ENCODE assay signal across 16 cellular contexts in genomic region chr21:34817821-34818662, GRCh38.
A peak's percentile ranks its signal among the peaks of the same experiment; 100 is the strongest.
DNase-seq lines count a peak whose midpoint lies in the region; ATAC-seq and TF ChIP-seq lines count a peak whose summit lies in the region.
"Had no signal": no experiment of that assay in that cellular context is flagged by ENCODE, and none has a peak within 500 bp of the region (broad histone marks: within the 10 kb centered on the region; RNA-seq: fewer than 3 reads in every experiment).

No MANE protein-coding gene starts in this region.

- DNase-seq in NCI-H1105 (lab: John Stamatoyannopoulos, UW) (peak; percentile 54), RWPE1 (ENCODE audit: low spot score) (no peak), sciatic nerve (ENCODE audit: low spot score) (no peak)
- DNase-seq in stimulated activated CD4-positive, alpha-beta T cell treated with anti-CD3 and anti-CD28 coated beads, Interleukin-15, amount 100 ng/mL, for 24 hours, result no peak
- no peak for DNase-seq in naive thymus-derived CD8-positive, alpha-beta T cell
- no peak for DNase-seq in stimulated activated CD4-positive, alpha-beta T cell treated with anti-CD3 and anti-CD28 coated beads, Interleukin-2, amount 100 ng/mL, for 48 hours
- DNase-seq: activated CD4-positive, alpha-beta T cell treated with anti-CD3 and anti-CD28 coated beads for 1 hour; CD4-positive, CD25-positive, alpha-beta regulatory T cell; islet precursor cell; NCI-H1417; NCI-H748 treated with DMSO at 0.1 percent for 48 hours; stimulated activated CD4-positive, alpha-beta T cell treated with anti-CD3 and anti-CD28 coated beads, Interleukin-1b, Interleukin-23, amount 100 ng/mL, for 48 hours; uterus had no signal

- intact Hi-C loops in sciatic nerve (cut with DNase I), result no loop called here

- peak; percentile 9 for ATAC-seq in sciatic nerve
- ATAC-seq in naive thymus-derived CD8-positive, alpha-beta T cell, result no peak

- H3K27ac Mint-ChIP-seq in naive thymus-derived CD8-positive, alpha-beta T cell, result peak overlapping the region in 5 of 10 donors; percentile 14 to 83 (median 38)
- H3K27ac Mint-ChIP-seq: IgD-negative memory B cell had no signal

- H3K27ac ChIP-seq in RWPE1 (peak overlapping the region; percentile 99), esophagus (ENCODE audit: low read depth in 2 of 2, low read length in 1 of 2) (peak overlapping the region; percentile 36 to 45)
- H3K27ac ChIP-seq: cardiac muscle cell, uterus had no signal

- no peaks in the 10 kb centered on the region for H3K9me3 Mint-ChIP-seq in naive thymus-derived CD8-positive, alpha-beta T cell
- H3K9me3 Mint-ChIP-seq: CD4-positive, CD25-positive, alpha-beta regulatory T cell; IgD-negative memory B cell had no signal

- peaks cover 0 to 71% (median 23%) of the 10 kb centered on the region in 3 donors for H3K36me3 Mint-ChIP-seq in naive thymus-derived CD8-positive, alpha-beta T cell

- H3K36me3 ChIP-seq in esophagus (ENCODE audit: control insufficient read depth in 2 of 2, insufficient read depth in 2 of 2, low read length in 1 of 2), result peaks cover 0 to 13% of the 10 kb centered on the region in 2 donors
- H3K36me3 ChIP-seq: cardiac muscle cell, uterus had no signal

- H3K4me3 Mint-ChIP-seq in naive thymus-derived CD8-positive, alpha-beta T cell, result no peak overlapping the region
- H3K4me3 Mint-ChIP-seq: CD4-positive, CD25-positive, alpha-beta regulatory T cell; IgD-negative memory B cell had no signal

- peaks cover 0 to 22% of the 10 kb centered on the region in 2 donors for H3K4me1 ChIP-seq in esophagus (ENCODE audit: control insufficient read depth in 2 of 2, insufficient read depth in 2 of 2, low read length in 1 of 2)
- H3K4me1 ChIP-seq: uterus had no signal

- no peaks in the 10 kb centered on the region for H3K27me3 ChIP-seq in esophagus (ENCODE audit: control insufficient read depth in 1 of 2, insufficient read depth in 2 of 2, low read length in 2 of 2)
- H3K27me3 ChIP-seq: uterus had no signal

- H3K4me3 ChIP-seq in esophagus (ENCODE audit: low read depth in 1 of 2, low read length in 2 of 2), result no peak overlapping the region
- H3K4me3 ChIP-seq: cardiac muscle cell, uterus had no signal

- H3K9me3 ChIP-seq in esophagus (ENCODE audit: control insufficient read depth in 2 of 2, insufficient read depth in 1 of 2, low read depth in 1 of 2, low read length in 1 of 2), result no peaks in the 10 kb centered on the region
- H3K9me3 ChIP-seq: uterus had no signal

- 64 to 65% methylated on average over 16 of the region's 16 CpGs for WGBS in esophagus, 2 donors

- no peaks in the 10 kb centered on the region for H3K27me3 Mint-ChIP-seq in naive thymus-derived CD8-positive, alpha-beta T cell
- H3K27me3 Mint-ChIP-seq: IgD-negative memory B cell had no signal

- CTCF ChIA-PET in RWPE1 (lab: Yijun Ruan, JAX), result interaction anchor here (1.1 to 2.5 kb wide), 2 partner anchors 30 to 72 kb away, joined by 4 to 8 read pairs; no protein-coding TSS in a partner anchor

- no peak for TF ChIP-seq CTCF in RWPE1 (conservative IDR thresholded peaks at IDR 0.05; ENCODE audit: low read depth)

- POLR2A ChIA-PET in RWPE1 (lab: Yijun Ruan, JAX; ENCODE audit: low non-redundant PET), result interaction anchor here (0.7 kb wide), 1 partner anchor 14 kb away, joined by 9 read pairs; no protein-coding TSS in a partner anchor
- POLR2A ChIA-PET in naive thymus-derived CD8-positive, alpha-beta T cell (lab: Charles Lee), result no interaction called here

- peaks cover 16 to 46% (median 28%) of the 10 kb centered on the region in 4 donors for H3K4me1 Mint-ChIP-seq in naive thymus-derived CD8-positive, alpha-beta T cell
